39 cellular contexts compared by ENCODE assay signal in genomic region chr6:161948462-161948861, GRCh38.
"Had no signal": no experiment of that assay in that cellular context is flagged by ENCODE, and none has a peak within 500 bp of the region (broad histone marks: within the 10 kb centered on the region; RNA-seq: fewer than 3 reads in every experiment).

No MANE protein-coding gene starts in this region.

- H3K36me3 ChIP-seq: adrenal gland, ascending aorta, brain microvascular endothelial cell, breast epithelium, cardiac muscle cell had no signal

- H3K4me1 ChIP-seq: ascending aorta, body of pancreas, breast epithelium had no signal

- H3K4me3 Mint-ChIP-seq: activated naive CD4-positive, alpha-beta T cell treated with anti-CD3 and anti-CD28 coated beads for 36 hours; activated naive CD4-positive, alpha-beta T cell treated with anti-CD3 and anti-CD28 coated beads, Interleukin-2, amount 10 ng/mL, durations not matched to agents 7 days and 5 days; activated naive CD4-positive, alpha-beta T cell treated with anti-CD3 and anti-CD28 coated beads, Interleukin-2, amount 50 U/mL, for 24 hours; activated naive CD8-positive, alpha-beta T cell; activated naive CD8-positive, alpha-beta T cell treated with anti-CD3 and anti-CD28 coated beads for 36 hours; activated naive CD8-positive, alpha-beta T cell treated with anti-CD3 and anti-CD28 coated beads, Interleukin-2, amount 10 ng/mL, durations not matched to agents 7 days and 5 days; activated naive CD8-positive, alpha-beta T cell treated with anti-CD3 and anti-CD28 coated beads, Interleukin-2, amount 50 U/mL, for 24 hours; activated T-cell treated with anti-CD3 and anti-CD28 coated beads, Interleukin-2, amount 50 U/mL, for 24 hours; activated T-cell treated with anti-CD3 and anti-CD28 coated beads, Interleukin-2, amount 50 U/mL, for 4 hours; activated T-cell treated with anti-CD3 and anti-CD28 coated beads, Interleukin-2, amount 50 U/mL, for 72 hours; activated T-helper 1 cell treated with anti-CD3 and anti-CD28 coated beads, Interleukin-12 subunit alpha, Interleukin-12 subunit beta, Interleukin-2, Interleukin-4 antibody, amounts not matched to agents 30 ng/mL and 10 ng/mL and 1 ng/mL, durations not matched to agents 14 hours and 24 hours and 36 hours; activated T-helper 17 cell treated with anti-CD3 and anti-CD28 coated beads, Interleukin-2, amount 50 U/mL, for 72 hours; brain; central memory CD8-positive, alpha-beta T cell had no signal

- H3K4me1 Mint-ChIP-seq: activated naive CD4-positive, alpha-beta T cell treated with anti-CD3 and anti-CD28 coated beads, Interleukin-2, amount 10 ng/mL, durations not matched to agents 7 days and 5 days; activated naive CD4-positive, alpha-beta T cell treated with anti-CD3 and anti-CD28 coated beads, Interleukin-2, amount 50 U/mL, for 24 hours; activated naive CD8-positive, alpha-beta T cell treated with anti-CD3 and anti-CD28 coated beads for 36 hours; activated naive CD8-positive, alpha-beta T cell treated with anti-CD3 and anti-CD28 coated beads, Interleukin-2, amount 10 ng/mL, durations not matched to agents 7 days and 5 days; activated naive CD8-positive, alpha-beta T cell treated with anti-CD3 and anti-CD28 coated beads, Interleukin-2, amount 50 U/mL, for 24 hours; activated T-helper 17 cell treated with anti-CD3 and anti-CD28 coated beads, Interleukin-2, amount 50 U/mL, for 72 hours; central memory CD8-positive, alpha-beta T cell had no signal

- FAIRE-seq: astrocyte, bronchial epithelial cell had no signal

- H3K27me3 ChIP-seq: adrenal gland, ascending aorta, body of pancreas, brain microvascular endothelial cell, breast epithelium, cardiac muscle cell had no signal

- H3K27ac ChIP-seq: adrenal gland, ascending aorta, body of pancreas, brain microvascular endothelial cell, breast epithelium, cardiac muscle cell had no signal

- H3K27me3 Mint-ChIP-seq: activated naive CD4-positive, alpha-beta T cell treated with anti-CD3 and anti-CD28 coated beads, Interleukin-2, amount 10 ng/mL, durations not matched to agents 7 days and 5 days; activated naive CD4-positive, alpha-beta T cell treated with anti-CD3 and anti-CD28 coated beads, Interleukin-2, amount 50 U/mL, for 24 hours; activated naive CD8-positive, alpha-beta T cell; activated naive CD8-positive, alpha-beta T cell treated with anti-CD3 and anti-CD28 coated beads for 36 hours; activated naive CD8-positive, alpha-beta T cell treated with anti-CD3 and anti-CD28 coated beads, Interleukin-2, amount 10 ng/mL, durations not matched to agents 7 days and 5 days; activated naive CD8-positive, alpha-beta T cell treated with anti-CD3 and anti-CD28 coated beads, Interleukin-2, amount 50 U/mL, for 24 hours; activated T-cell treated with anti-CD3 and anti-CD28 coated beads, Interleukin-2, amount 50 U/mL, for 24 hours; activated T-helper 17 cell treated with anti-CD3 and anti-CD28 coated beads, Interleukin-2, amount 50 U/mL, for 72 hours; brain; central memory CD8-positive, alpha-beta T cell had no signal

- H3K36me3 Mint-ChIP-seq: activated naive CD4-positive, alpha-beta T cell treated with anti-CD3 and anti-CD28 coated beads, Interleukin-2, amount 10 ng/mL, durations not matched to agents 7 days and 5 days; activated naive CD8-positive, alpha-beta T cell treated with anti-CD3 and anti-CD28 coated beads, Interleukin-2, amount 10 ng/mL, durations not matched to agents 7 days and 5 days had no signal

- H3K9me3 Mint-ChIP-seq: activated naive CD4-positive, alpha-beta T cell treated with anti-CD3 and anti-CD28 coated beads, Interleukin-2, amount 50 U/mL, for 24 hours; activated naive CD8-positive, alpha-beta T cell treated with anti-CD3 and anti-CD28 coated beads for 36 hours; activated naive CD8-positive, alpha-beta T cell treated with anti-CD3 and anti-CD28 coated beads, Interleukin-2, amount 10 ng/mL, durations not matched to agents 7 days and 5 days; activated naive CD8-positive, alpha-beta T cell treated with anti-CD3 and anti-CD28 coated beads, Interleukin-2, amount 50 U/mL, for 24 hours; activated T-cell treated with anti-CD3 and anti-CD28 coated beads, Interleukin-2, amount 50 U/mL, for 24 hours; activated T-cell treated with anti-CD3 and anti-CD28 coated beads, Interleukin-2, amount 50 U/mL, for 4 hours; activated T-cell treated with anti-CD3 and anti-CD28 coated beads, Interleukin-2, amount 50 U/mL, for 72 hours; activated T-helper 17 cell treated with anti-CD3 and anti-CD28 coated beads, Interleukin-2, amount 50 U/mL, for 72 hours; central memory CD8-positive, alpha-beta T cell had no signal

- H3K9me3 ChIP-seq: adrenal gland, ascending aorta, body of pancreas, breast epithelium had no signal

- H3K27ac Mint-ChIP-seq: activated naive CD4-positive, alpha-beta T cell treated with anti-CD3 and anti-CD28 coated beads for 36 hours; activated naive CD4-positive, alpha-beta T cell treated with anti-CD3 and anti-CD28 coated beads, Interleukin-2, amount 10 ng/mL, durations not matched to agents 7 days and 5 days; activated naive CD4-positive, alpha-beta T cell treated with anti-CD3 and anti-CD28 coated beads, Interleukin-2, amount 50 U/mL, for 24 hours; activated naive CD8-positive, alpha-beta T cell; activated naive CD8-positive, alpha-beta T cell treated with anti-CD3 and anti-CD28 coated beads for 36 hours; activated naive CD8-positive, alpha-beta T cell treated with anti-CD3 and anti-CD28 coated beads, Interleukin-2, amount 10 ng/mL, durations not matched to agents 7 days and 5 days; activated naive CD8-positive, alpha-beta T cell treated with anti-CD3 and anti-CD28 coated beads, Interleukin-2, amount 50 U/mL, for 24 hours; activated T-cell treated with anti-CD3 and anti-CD28 coated beads, Interleukin-2, amount 50 U/mL, for 24 hours; activated T-cell treated with anti-CD3 and anti-CD28 coated beads, Interleukin-2, amount 50 U/mL, for 72 hours; activated T-helper 1 cell treated with anti-CD3 and anti-CD28 coated beads, Interleukin-12 subunit alpha, Interleukin-12 subunit beta, Interleukin-2, Interleukin-4 antibody, amounts not matched to agents 30 ng/mL and 10 ng/mL and 1 ng/mL, durations not matched to agents 14 hours and 24 hours and 36 hours; activated T-helper 17 cell treated with anti-CD3 and anti-CD28 coated beads, Interleukin-2, amount 50 U/mL, for 72 hours; activated T-helper 2 cell treated with anti-CD3 and anti-CD28 coated beads, Interferon-gamma antibody, Interleukin-2, Interleukin-4, amounts not matched to agents 10 μg/mL and 5 μg/mL and 100 μg/mL, durations not matched to agents 14 hours and 24 hours and 36 hours; brain had no signal

- DNase-seq: activated effector memory CD4-positive, alpha-beta T cell treated with anti-CD3 and anti-CD28 coated beads, Interleukin-2, amount 50 U/mL, for 16 hours; activated effector memory CD4-positive, alpha-beta T cell treated with Interleukin-2 at 50 U/mL for 16 hours; activated gamma-delta T cell; activated gamma-delta T cell treated with Interleukin-2 at 50 U/mL for 16 hours; activated naive CD4-positive, alpha-beta T cell; activated naive CD4-positive, alpha-beta T cell treated with anti-CD3 and anti-CD28 coated beads for 36 hours; activated naive CD4-positive, alpha-beta T cell treated with anti-CD3 and anti-CD28 coated beads, Interleukin-2, amount 10 ng/mL, durations not matched to agents 7 days and 5 days; activated naive CD4-positive, alpha-beta T cell treated with anti-CD3 and anti-CD28 coated beads, Interleukin-2, amount 50 U/mL, for 16 hours; activated naive CD4-positive, alpha-beta T cell treated with Interleukin-2 at 50 U/mL for 16 hours; activated naive CD8-positive, alpha-beta T cell treated with anti-CD3 and anti-CD28 coated beads for 36 hours; activated naive CD8-positive, alpha-beta T cell treated with anti-CD3 and anti-CD28 coated beads, Interleukin-2, amount 10 ng/mL, durations not matched to agents 7 days and 5 days; activated naive CD8-positive, alpha-beta T cell treated with anti-CD3 and anti-CD28 coated beads, Interleukin-2, amount 50 U/mL, for 24 hours; activated T-cell treated with anti-CD3 and anti-CD28 coated beads, Interleukin-2, amount 50 U/mL, for 1 hour; activated T-cell treated with anti-CD3 and anti-CD28 coated beads, Interleukin-2, amount 50 U/mL, for 24 hours; activated T-cell treated with anti-CD3 and anti-CD28 coated beads, Interleukin-2, amount 50 U/mL, for 4 hours; activated T-cell treated with anti-CD3 and anti-CD28 coated beads, Interleukin-2, amount 50 U/mL, for 48 hours; activated T-cell treated with anti-CD3 and anti-CD28 coated beads, Interleukin-2, amount 50 U/mL, for 72 hours; adrenal gland; amniotic stem cell; amygdala; anterior cingulate cortex; aorta; body of pancreas; brain microvascular endothelial cell; caudate nucleus; central memory CD4-positive, alpha-beta T cell; cerebellar nuclear complex had no signal

- H3K4me3 ChIP-seq: adrenal gland, ascending aorta, body of pancreas, breast epithelium, cardiac muscle cell had no signal
